Comparison of ENCODE assay signal across 8 cellular contexts in the genomic region with DNA sequence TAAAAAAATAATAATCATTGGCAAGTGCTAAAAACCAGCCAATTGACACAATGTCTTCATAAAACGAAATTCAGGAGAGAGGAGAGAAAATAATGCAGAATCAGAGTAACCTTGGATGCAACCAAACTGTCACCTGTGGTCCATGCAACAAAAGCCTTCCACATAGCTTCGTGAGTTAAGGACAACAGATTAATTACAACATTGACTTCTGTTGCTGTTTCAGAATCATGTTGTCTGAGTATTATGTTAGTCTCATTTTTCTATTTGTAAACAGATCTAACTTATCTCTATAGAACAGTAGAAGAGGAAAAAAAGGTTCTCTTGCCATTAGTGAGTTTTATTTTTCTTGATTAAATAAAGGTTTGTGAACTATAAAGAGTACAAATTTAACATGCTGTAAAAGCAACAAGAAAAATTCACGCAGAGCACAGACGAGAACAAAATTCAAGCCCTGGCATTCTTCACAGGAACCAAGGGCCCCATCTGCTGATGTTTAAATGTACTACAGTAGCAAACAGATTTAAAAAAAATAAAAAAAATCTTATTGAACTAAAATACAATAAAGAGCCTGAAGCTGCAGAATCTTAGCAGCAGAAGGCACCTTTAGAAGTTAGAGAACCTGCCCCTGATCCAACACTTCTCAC.
A peak's percentile ranks its signal among the peaks of the same experiment; 100 is the strongest.
DNase-seq lines count a peak whose midpoint lies in the region; ATAC-seq and TF ChIP-seq lines count a peak whose summit lies in the region.

No MANE protein-coding gene starts in this region.

- 22% methylated on average over 4 of the region's 4 CpGs for WGBS in esophagus muscularis mucosa

- peaks cover 0 to 7% (median 3%) of the 10 kb centered on the region in 4 donors for H3K4me1 ChIP-seq in esophagus muscularis mucosa
- no peaks in the 10 kb centered on the region for H3K4me1 ChIP-seq in CD8-positive, alpha-beta memory T cell (ENCODE audit: insufficient read depth, low read length)

- no peak overlapping the region for H3K27ac ChIP-seq in esophagus muscularis mucosa (replicated peaks in 1 of 4)
- H3K27ac ChIP-seq in CD8-positive, alpha-beta memory T cell (ENCODE audit: low read depth, low read length), result no peak overlapping the region

- no peak for DNase-seq in GM06990 (ENCODE audit: extremely low read depth, insufficient read length)
- peak; percentile 14 to 57 for DNase-seq in NCI-H526 (lab: John Stamatoyannopoulos, UW)
- no peak for DNase-seq in esophagus muscularis mucosa (ENCODE audit: extremely low spot score)
- DNase-seq in pons (ENCODE audit: low spot score), result peak; percentile 45
- DNase-seq in CD8-positive, alpha-beta memory T cell, result no peak
- no peak for DNase-seq in stimulated activated CD4-positive, alpha-beta T cell treated with anti-CD3 and anti-CD28 coated beads, Interleukin-4, amount 100 ng/mL, for 24 hours

- intact Hi-C loops in esophagus muscularis mucosa (cut with DNase I), result loop anchor here (5.0 kb wide), 1 partner anchor 121 kb away; no protein-coding TSS in a partner anchor

- H3K27ac Mint-ChIP-seq in CD8-positive, alpha-beta memory T cell, result no peak overlapping the region

- ATAC-seq in HG02840 (IDR thresholded peaks at IDR 0.05; ENCODE audit: low FRiP score, unreplicated experiment) (no peak), HG03342 (IDR thresholded peaks at IDR 0.05; ENCODE audit: unreplicated experiment) (no peak)

- no peaks in the 10 kb centered on the region for H3K4me1 Mint-ChIP-seq in CD8-positive, alpha-beta memory T cell

- CTCF ChIA-PET in CD8-positive, alpha-beta memory T cell (lab: Charles Lee), result no interaction called here

- TF ChIP-seq CTCF in GM06990 (IDR thresholded peaks at IDR 0.05; ENCODE audit: insufficient read depth, low read length, poor library complexity, severe bottlenecking) (peak; percentile 27), esophagus muscularis mucosa (IDR thresholded peaks at IDR 0.05) (peak; percentile 43 to 53 (median 46))

- no peak for TF ChIP-seq EP300 in esophagus muscularis mucosa (IDR thresholded peaks at IDR 0.05)

- POLR2A ChIA-PET in CD8-positive, alpha-beta memory T cell (lab: Charles Lee), result no interaction called here

- H3K9me3 Mint-ChIP-seq in CD8-positive, alpha-beta memory T cell, result no peaks in the 10 kb centered on the region

- no peaks in the 10 kb centered on the region for H3K36me3 Mint-ChIP-seq in CD8-positive, alpha-beta memory T cell

- no peak overlapping the region for H3K4me3 Mint-ChIP-seq in CD8-positive, alpha-beta memory T cell

- H3K36me3 ChIP-seq in GM06990 (ENCODE audit: control insufficient read depth, insufficient read depth, low read length) (no peaks in the 10 kb centered on the region), esophagus muscularis mucosa (no peaks in the 10 kb centered on the region)
- no peaks in the 10 kb centered on the region for H3K36me3 ChIP-seq in CD8-positive, alpha-beta memory T cell (ENCODE audit: insufficient read depth, low read length)

- H3K4me3 ChIP-seq in GM06990 (replicated peaks; ENCODE audit: low read depth, low read length) (no peak overlapping the region), esophagus muscularis mucosa (no peak overlapping the region)
- no peak overlapping the region for H3K4me3 ChIP-seq in CD8-positive, alpha-beta memory T cell (ENCODE audit: low read length)

- no peaks in the 10 kb centered on the region for H3K27me3 ChIP-seq in GM06990 (replicated peaks; ENCODE audit: control insufficient read depth, insufficient read depth, low read length)
- no peaks in the 10 kb centered on the region for H3K27me3 ChIP-seq in esophagus muscularis mucosa
- no peaks in the 10 kb centered on the region for H3K27me3 ChIP-seq in CD8-positive, alpha-beta memory T cell (ENCODE audit: insufficient read depth, low read length, poor library complexity, severe bottlenecking)

- peaks cover 0 to 2% of the 10 kb centered on the region in 2 donors for H3K27me3 Mint-ChIP-seq in CD8-positive, alpha-beta memory T cell

- H3K9me3 ChIP-seq in esophagus muscularis mucosa, result no peaks in the 10 kb centered on the region
- H3K9me3 ChIP-seq in CD8-positive, alpha-beta memory T cell (ENCODE audit: low read length), result no peaks in the 10 kb centered on the region

- TF ChIP-seq POLR2A in esophagus muscularis mucosa (IDR thresholded peaks at IDR 0.05; ENCODE audit: low read depth), result no peak

Comparison
In these comparisons a context has a peak if more than half of its experiments do, and no peak if none do; other contexts are left out.
1. DNase-seq: peak in NCI-H526 (2 of 2) and pons (single experiment); none in GM06990 (single experiment), esophagus muscularis mucosa (single experiment), CD8-positive, alpha-beta memory T cell (0 of 5) and stimulated activated CD4-positive, alpha-beta T cell treated with anti-CD3 and anti-CD28 coated beads, Interleukin-4, amount 100 ng/mL, for 24 hours (single experiment).